In genomic region chr13:39317284-39317683, GRCh38 we compare ENCODE assay signal across 16 cellular contexts.
A peak's percentile ranks its signal among the peaks of the same experiment; 100 is the strongest.
DNase-seq lines count a peak whose midpoint lies in the region; ATAC-seq and TF ChIP-seq lines count a peak whose summit lies in the region.
"Had no signal": no experiment of that assay in that cellular context is flagged by ENCODE, and none has a peak within 500 bp of the region (broad histone marks: within the 10 kb centered on the region; RNA-seq: fewer than 3 reads in every experiment).

No MANE protein-coding gene starts in this region.

- H3F3A ChIP-seq in SK-N-SH (replicated peaks; ENCODE audit: insufficient read depth), result no peaks in the 10 kb centered on the region

- no peak for TF ChIP-seq RAD21 in SK-N-SH (IDR thresholded peaks at IDR 0.05; ENCODE audit: low read length)

- H3K9ac ChIP-seq in SK-N-SH, result no peak overlapping the region

- H3K36me3 Mint-ChIP-seq in nephron (ENCODE audit: low read depth), result no peaks in the 10 kb centered on the region

- H3K27ac ChIP-seq in SK-N-SH (ENCODE audit: low read depth in 2 of 2, low read length in 1 of 2), result no peak overlapping the region
- H3K27ac ChIP-seq: cardiac muscle cell had no signal

- H3K27me3 ChIP-seq in SK-N-SH (ENCODE audit: insufficient read depth) (no peaks in the 10 kb centered on the region), H7 (ENCODE audit: control insufficient read depth, insufficient read depth, low read length) (no peaks in the 10 kb centered on the region)
- H3K27me3 ChIP-seq: cardiac muscle cell, esophagus squamous epithelium had no signal

- H3K9me3 ChIP-seq in SK-N-SH, result no peaks in the 10 kb centered on the region
- H3K9me3 ChIP-seq: esophagus squamous epithelium had no signal

- no peaks in the 10 kb centered on the region for H3K4me1 ChIP-seq in SK-N-SH (ENCODE audit: control insufficient read depth in 1 of 2, insufficient read depth in 2 of 2, low read depth in 1 of 2, low read length in 1 of 2)

- peak overlapping the region in 2 of 3 experiments; percentile 73 to 79 for H3K27ac Mint-ChIP-seq in nephron
- H3K27ac Mint-ChIP-seq: stimulated activated naive CD8-positive, alpha-beta T cell treated with anti-CD3 and anti-CD28 coated beads, Interleukin-15, amount 100 ng/mL, for 72 hours had no signal

- TF ChIP-seq EP300 in SK-N-SH (IDR thresholded peaks at IDR 0.05; ENCODE audit: borderline replicate concordance in 1 of 2, low read depth in 1 of 2, low read length in 1 of 2), result no peak

- CTCF ChIA-PET in SK-N-SH (lab: Yijun Ruan, JAX), result interaction anchor here (1.5 kb wide), 1 partner anchor 295 kb away, joined by 3 read pairs; no protein-coding TSS in a partner anchor
- CTCF ChIA-PET in HEK293T (lab: Yijun Ruan, JAX), result no interaction called here

- H3K4me3 ChIP-seq in SK-N-SH (ENCODE audit: low read depth in 2 of 2, low read length in 1 of 2), result no peak overlapping the region
- no peak overlapping the region for H3K4me3 ChIP-seq in fibroblast of mammary gland (ENCODE audit: control insufficient read depth, low read depth, low read length)
- H3K4me3 ChIP-seq in H7 (ENCODE audit: insufficient read depth, low read depth, low read length), result no peak overlapping the region
- H3K4me3 ChIP-seq: cardiac muscle cell, esophagus squamous epithelium had no signal

- H3K9me2 ChIP-seq in SK-N-SH, result no peaks in the 10 kb centered on the region

- H3K36me3 ChIP-seq in SK-N-SH (replicated peaks in 1 of 2; ENCODE audit: control insufficient read depth in 1 of 2, insufficient read depth in 2 of 2, low read length in 1 of 2) (no peaks in the 10 kb centered on the region), H7 (replicated peaks; ENCODE audit: control insufficient read depth, insufficient read depth, low read length) (no peaks in the 10 kb centered on the region)
- H3K36me3 ChIP-seq: cardiac muscle cell, esophagus squamous epithelium had no signal

- no peaks in the 10 kb centered on the region for H3K79me2 ChIP-seq in SK-N-SH (ENCODE audit: insufficient read depth)

- peaks cover 42% of the 10 kb centered on the region for H3K4me1 Mint-ChIP-seq in nephron
- H3K4me1 Mint-ChIP-seq: stimulated activated naive CD8-positive, alpha-beta T cell treated with anti-CD3 and anti-CD28 coated beads, Interleukin-15, amount 100 ng/mL, for 72 hours had no signal

- no peaks in the 10 kb centered on the region for H3K27me3 Mint-ChIP-seq in nephron (ENCODE audit: low read depth)

- no peak overlapping the region for H2AFZ ChIP-seq in SK-N-SH (ENCODE audit: low read depth)

- ATAC-seq in HG03135 (IDR thresholded peaks at IDR 0.05; ENCODE audit: unreplicated experiment), result no peak
- no peak for ATAC-seq in GM21529 (IDR thresholded peaks at IDR 0.05; ENCODE audit: unreplicated experiment)
- ATAC-seq: left colon; stimulated activated naive CD8-positive, alpha-beta T cell treated with anti-CD3 and anti-CD28 coated beads, Interleukin-15, amount 100 ng/mL, for 72 hours had no signal

- DNase-seq in A172 (ENCODE audit: low spot score) (peak; percentile 3), SK-N-SH (no peak), fibroblast of mammary gland (ENCODE audit: low read depth) (peak; percentile 86), H7 (no peak), HEK293T (ENCODE audit: extremely low spot score) (no peak)
- DNase-seq: 8988T; DMS 273 treated with DMSO at 0.1 percent for 48 hours; esophagus squamous epithelium; left colon; RPMI8226; stimulated activated CD4-positive, alpha-beta T cell treated with anti-CD3 and anti-CD28 coated beads, Interleukin-4, amount 100 ng/mL, for 4 hours; stimulated activated naive CD8-positive, alpha-beta T cell treated with anti-CD3 and anti-CD28 coated beads, Interleukin-15, amount 100 ng/mL, for 72 hours had no signal

- TF ChIP-seq CTCF in SK-N-SH (IDR thresholded peaks at IDR 0.05), result no peak
- TF ChIP-seq CTCF in fibroblast of mammary gland (conservative IDR thresholded peaks at IDR 0.05; ENCODE audit: control insufficient read depth, insufficient read depth, low read depth, low read length), result no peak
- no peak for TF ChIP-seq CTCF in nephron (IDR thresholded peaks at IDR 0.05; ENCODE audit: unreplicated experiment in 3 of 3)

- H3K9me3 Mint-ChIP-seq in nephron, result no peaks in the 10 kb centered on the region
- H3K9me3 Mint-ChIP-seq: stimulated activated naive CD8-positive, alpha-beta T cell treated with anti-CD3 and anti-CD28 coated beads, Interleukin-15, amount 100 ng/mL, for 72 hours had no signal

- H4K20me1 ChIP-seq in SK-N-SH (ENCODE audit: insufficient read depth), result no peaks in the 10 kb centered on the region

- no peak overlapping the region for H3K4me2 ChIP-seq in SK-N-SH

- 15% methylated on average over 3 of the region's 3 CpGs for WGBS in SK-N-SH (ENCODE audit: low lambda C conversion rate)

- POLR2A ChIA-PET in SK-N-SH (lab: Yijun Ruan, JAX), result no interaction called here
- POLR2A ChIA-PET in HEK293T (lab: Yijun Ruan, JAX), result no interaction called here

- no peak overlapping the region for H3K4me3 Mint-ChIP-seq in nephron
- H3K4me3 Mint-ChIP-seq: stimulated activated naive CD8-positive, alpha-beta T cell treated with anti-CD3 and anti-CD28 coated beads, Interleukin-15, amount 100 ng/mL, for 72 hours had no signal

TF ChIP-seq in SK-N-SH, 30 proteins besides CTCF, POLR2A, EP300 and RAD21:
- TF ChIP-seq FOXJ3 (CRISPR knock-in tag; IDR thresholded peaks at IDR 0.05), result no peak
- no peak for TF ChIP-seq YY1 (IDR thresholded peaks at IDR 0.05; ENCODE audit: low read depth)
- no peak for TF ChIP-seq USF2 (IDR thresholded peaks at IDR 0.05; ENCODE audit: borderline replicate concordance, low read depth, low read length)
- TF ChIP-seq RFX5 (IDR thresholded peaks at IDR 0.05; ENCODE audit: low read length), result no peak
- TF ChIP-seq NFIC (IDR thresholded peaks at IDR 0.05; ENCODE audit: borderline replicate concordance), result peak; percentile 30; the same call in 1 of the 2 replicates
- TF ChIP-seq ELF1 (IDR thresholded peaks at IDR 0.05), result no peak
- no peak for TF ChIP-seq EZH2phosphoT487 (IDR thresholded peaks at IDR 0.05; ENCODE audit: borderline replicate concordance, low read depth)
- TF ChIP-seq SIN3A (IDR thresholded peaks at IDR 0.05; ENCODE audit: borderline replicate concordance, low read depth, low read length), result no peak
- no peak for TF ChIP-seq RXRA (IDR thresholded peaks at IDR 0.05; ENCODE audit: borderline replicate concordance, low read depth)
- no peak for TF ChIP-seq TEAD4 (IDR thresholded peaks at IDR 0.05; ENCODE audit: borderline replicate concordance, insufficient read depth)
- no peak for TF ChIP-seq FOXM1 (IDR thresholded peaks at IDR 0.05; ENCODE audit: low read depth)
- no peak for TF ChIP-seq USF1 (IDR thresholded peaks at IDR 0.05; ENCODE audit: borderline replicate concordance, low read depth)
- TF ChIP-seq FOSL2 (IDR thresholded peaks at IDR 0.05; ENCODE audit: borderline replicate concordance, low read depth), result 0 out of 2 replicates have a peak, but pooled peaks have one; percentile 6
TF ChIP-seq in SK-N-SH: peak in this region for 2.

TF ChIP-seq in HEK293T, 16 proteins besides CTCF, POLR2A, EP300 and RAD21:
- TF ChIP-seq FOXM1 (IDR thresholded peaks at IDR 0.05; ENCODE audit: borderline replicate concordance) (no peak), L3MBTL2 (conservative IDR thresholded peaks at IDR 0.05) (no peak), LEF1 (IDR thresholded peaks at IDR 0.05; ENCODE audit: borderline replicate concordance) (no peak), HDGF (IDR thresholded peaks at IDR 0.05; ENCODE audit: borderline replicate concordance) (no peak), CTBP1 (IDR thresholded peaks at IDR 0.05; ENCODE audit: borderline replicate concordance) (no peak), FOXK2 (IDR thresholded peaks at IDR 0.05) (no peak), ZNF384 (IDR thresholded peaks at IDR 0.05) (no peak), SP1 (IDR thresholded peaks at IDR 0.05) (no peak), ELF4 (IDR thresholded peaks at IDR 0.05) (no peak), BHLHE40 (IDR thresholded peaks at IDR 0.05; ENCODE audit: borderline replicate concordance) (no peak), SUZ12 (IDR thresholded peaks at IDR 0.05) (no peak), ARNT (IDR thresholded peaks at IDR 0.05) (no peak), FOXA1 (IDR thresholded peaks at IDR 0.05) (no peak), PKNOX1 (IDR thresholded peaks at IDR 0.05) (no peak), NFRKB (IDR thresholded peaks at IDR 0.05) (no peak), TARDBP (IDR thresholded peaks at IDR 0.05) (no peak)
TF ChIP-seq in HEK293T: peak in this region for 0.

Comparison
In these comparisons a context has a peak if more than half of its experiments do, and no peak if none do; other contexts are left out.
1. DNase-seq: peak in A172 (single experiment) and fibroblast of mammary gland (single experiment); none in SK-N-SH (single experiment), H7 (single experiment) and HEK293T (single experiment).